ENCODE assay signal across 17 cellular contexts in the genomic region with DNA sequence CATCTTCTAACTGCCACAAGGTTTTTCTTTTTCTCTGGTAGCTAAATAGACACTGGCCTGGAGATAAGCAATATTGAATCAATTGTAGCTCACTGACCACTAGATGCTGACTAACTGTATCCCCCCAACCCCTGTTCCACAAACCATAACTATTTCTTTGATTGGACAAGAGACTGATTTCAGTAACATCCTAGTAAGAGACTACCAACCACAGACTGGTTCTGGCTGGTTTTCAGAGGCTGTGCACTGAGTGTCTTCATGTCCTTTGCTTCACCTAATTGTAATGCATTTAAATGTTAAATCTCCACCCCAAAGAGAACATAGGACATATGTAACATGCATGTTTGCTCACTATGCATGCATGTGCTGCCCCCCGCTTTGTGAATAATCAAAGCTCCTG. TPM values are rescaled to one million over a fixed set of nuclear protein-coding genes. Genes with fewer than 3 reads are reported as not detected.
DNase-seq lines count a peak whose midpoint lies in the region; ATAC-seq and TF ChIP-seq lines count a peak whose summit lies in the region.
"Had no signal": no experiment of that assay in that cellular context is flagged by ENCODE, and none has a peak within 500 bp of the region (broad histone marks: within the 10 kb centered on the region; RNA-seq: fewer than 3 reads in every experiment).

No MANE protein-coding gene starts in this region.

- WGBS in right lobe of liver (ENCODE audit: insufficient coverage, low coverage, low lambda C conversion rate, missing lambda C conversion rate): 88% methylated on average over 1 of the region's 1 CpG

- peak overlapping the region; percentile 93 to 97 (median 94) for H3K4me3 Mint-ChIP-seq in CD4-positive, CD25-positive, alpha-beta regulatory T cell
- peak overlapping the region; percentile 4 for H3K4me3 Mint-ChIP-seq in activated CD4-positive, alpha-beta memory T cell treated with anti-CD3 and anti-CD28 coated beads, Interleukin-2, amount 10 ng/mL, durations not matched to agents 7 days and 5 days
- peak overlapping the region; percentile 10 to 98 (median 94) for H3K4me3 Mint-ChIP-seq in naive thymus-derived CD4-positive, alpha-beta T cell

- no peak for TF ChIP-seq POLR2A in right lobe of liver (IDR thresholded peaks at IDR 0.05)

- 0 out of 2 replicates have a peak, but pooled peaks cover 16% of the 10 kb centered on the region for H4K20me1 ChIP-seq in OCI-LY7 (ENCODE audit: insufficient read depth, low read length)

- CTCF ChIA-PET in activated CD4-positive, alpha-beta memory T cell treated with anti-CD3 and anti-CD28 coated beads, Interleukin-2, amount 10 ng/mL, durations not matched to agents 7 days and 5 days (lab: Charles Lee): interaction anchor here (0.8 to 4.0 kb wide), 6 partner anchors 13 to 210 kb away, joined by 3 to 21 read pairs (median 4); a partner anchor contains a TSS
- CTCF ChIA-PET in naive thymus-derived CD4-positive, alpha-beta T cell (lab: Charles Lee): interaction anchor here (0.6 to 4.8 kb wide), 14 partner anchors 12 to 87 kb away, joined by 3 to 58 read pairs (median 6); no protein-coding TSS in a partner anchor
- CTCF ChIA-PET in OCI-LY7 (lab: Charles Lee; ENCODE audit: unreplicated experiment): no interaction called here

- TF ChIP-seq CTCF in GM12865 (IDR thresholded peaks at IDR 0.05; ENCODE audit: insufficient read depth, low read depth, low read length, missing control alignments) (no peak), right lobe of liver (IDR thresholded peaks at IDR 0.05) (no peak), OCI-LY7 (conservative IDR thresholded peaks at IDR 0.05; ENCODE audit: low read length) (no peak)

- no peaks in the 10 kb centered on the region for H3K9me2 ChIP-seq in OCI-LY7 (ENCODE audit: insufficient read depth, low read length)

- no peak for ATAC-seq in CD4-positive, CD25-positive, alpha-beta regulatory T cell (ENCODE audit: low read depth in 2 of 2)
- no peak for ATAC-seq in naive thymus-derived CD4-positive, alpha-beta T cell
- no peak for ATAC-seq in right lobe of liver
- ATAC-seq: HepG2, right cardiac atrium had no signal

- no peak overlapping the region for H3K4me2 ChIP-seq in OCI-LY7 (ENCODE audit: low read length)

- H3K4me1 Mint-ChIP-seq in CD4-positive, CD25-positive, alpha-beta regulatory T cell: peaks cover 36 to 62% (median 48%) of the 10 kb centered on the region in 4 donors
- peaks cover 55% of the 10 kb centered on the region for H3K4me1 Mint-ChIP-seq in activated CD4-positive, alpha-beta memory T cell treated with anti-CD3 and anti-CD28 coated beads, Interleukin-2, amount 10 ng/mL, durations not matched to agents 7 days and 5 days
- peaks cover 45 to 62% (median 61%) of the 10 kb centered on the region in 7 donors for H3K4me1 Mint-ChIP-seq in naive thymus-derived CD4-positive, alpha-beta T cell

- H3K9me3 Mint-ChIP-seq in CD4-positive, CD25-positive, alpha-beta regulatory T cell: no peaks in the 10 kb centered on the region
- H3K9me3 Mint-ChIP-seq in activated CD4-positive, alpha-beta memory T cell treated with anti-CD3 and anti-CD28 coated beads, Interleukin-2, amount 10 ng/mL, durations not matched to agents 7 days and 5 days: no peaks in the 10 kb centered on the region
- peaks cover 0 to 1% (median 0%) of the 10 kb centered on the region in 11 donors for H3K9me3 Mint-ChIP-seq in naive thymus-derived CD4-positive, alpha-beta T cell

- POLR2A ChIA-PET in activated CD4-positive, alpha-beta memory T cell treated with anti-CD3 and anti-CD28 coated beads, Interleukin-2, amount 10 ng/mL, durations not matched to agents 7 days and 5 days (lab: Charles Lee): interaction anchor here (0.6 to 4.9 kb wide), 11 partner anchors 10 to 461 kb away, joined by 3 to 55 read pairs (median 5); a partner anchor contains a TSS
- POLR2A ChIA-PET in naive thymus-derived CD4-positive, alpha-beta T cell (lab: Charles Lee): interaction anchor here (1.1 to 16.9 kb wide), 11 partner anchors 12 to 86 kb away, joined by 3 to 334 read pairs (median 31); no protein-coding TSS in a partner anchor
- POLR2A ChIA-PET in OCI-LY7 (lab: Charles Lee): interaction anchor here (1.0 kb wide), 1 partner anchor 64 kb away, joined by 3 read pairs; no protein-coding TSS in a partner anchor

- no peaks in the 10 kb centered on the region for H3K9me3 ChIP-seq in CD4-positive, CD25-positive, alpha-beta regulatory T cell (ENCODE audit: control insufficient read depth in 2 of 2, low read length in 2 of 2)
- H3K9me3 ChIP-seq in naive thymus-derived CD4-positive, alpha-beta T cell (ENCODE audit: control insufficient read depth in 2 of 3, low read length in 3 of 3): no peaks in the 10 kb centered on the region
- H3K9me3 ChIP-seq in right lobe of liver (no peaks in the 10 kb centered on the region), OCI-LY7 (ENCODE audit: low read length) (no peaks in the 10 kb centered on the region)
- H3K9me3 ChIP-seq: BE2C, thyroid gland had no signal

- H3K79me2 ChIP-seq in OCI-LY7 (ENCODE audit: insufficient read depth, low read depth, low read length): no peaks in the 10 kb centered on the region

- no peak overlapping the region for H2AFZ ChIP-seq in OCI-LY7 (ENCODE audit: low read length)

- H3K36me3 Mint-ChIP-seq in CD4-positive, CD25-positive, alpha-beta regulatory T cell: peaks cover 1% of the 10 kb centered on the region
- H3K36me3 Mint-ChIP-seq in activated CD4-positive, alpha-beta memory T cell treated with anti-CD3 and anti-CD28 coated beads, Interleukin-2, amount 10 ng/mL, durations not matched to agents 7 days and 5 days (ENCODE audit: low read depth): peaks cover 11% of the 10 kb centered on the region
- H3K36me3 Mint-ChIP-seq in naive thymus-derived CD4-positive, alpha-beta T cell: peaks cover 0 to 11% (median 3%) of the 10 kb centered on the region in 5 donors

- DNase-seq in CD4-positive, CD25-positive, alpha-beta regulatory T cell: peak in 1 of 3 donors; percentile 47
- DNase-seq in GM12865 (ENCODE audit: low read depth) (peak; percentile 22), right lobe of liver (no peak), OCI-LY7 (ENCODE audit: low spot score) (no peak)
- DNase-seq in activated CD4-positive, alpha-beta memory T cell treated with anti-CD3 and anti-CD28 coated beads, Interleukin-2, amount 10 ng/mL, durations not matched to agents 7 days and 5 days: no peak
- DNase-seq in naive thymus-derived CD4-positive, alpha-beta T cell: no peak
- DNase-seq in activated effector memory CD4-positive, alpha-beta T cell treated with Interleukin-2 at 50 U/mL for 16 hours: no peak
- DNase-seq: BE2C; DMS79 treated with DMSO at 0.1 percent for 48 hours; mammary epithelial cell; NCI-H2107; NCI-H526; stimulated activated CD4-positive, alpha-beta T cell treated with anti-CD3 and anti-CD28 coated beads, Interleukin-1b, Interleukin-23, amount 100 ng/mL, for 48 hours; thyroid gland had no signal

- peak overlapping the region; percentile 95 to 97 (median 95) for H3K27ac Mint-ChIP-seq in CD4-positive, CD25-positive, alpha-beta regulatory T cell
- H3K27ac Mint-ChIP-seq in activated CD4-positive, alpha-beta memory T cell treated with anti-CD3 and anti-CD28 coated beads, Interleukin-2, amount 10 ng/mL, durations not matched to agents 7 days and 5 days: peak overlapping the region; percentile 99
- H3K27ac Mint-ChIP-seq in naive thymus-derived CD4-positive, alpha-beta T cell: peak overlapping the region; percentile 91 to 99 (median 95)

- H3K27me3 ChIP-seq in CD4-positive, CD25-positive, alpha-beta regulatory T cell (ENCODE audit: control insufficient read depth, insufficient read depth, low read length): no peaks in the 10 kb centered on the region
- no peaks in the 10 kb centered on the region for H3K27me3 ChIP-seq in naive thymus-derived CD4-positive, alpha-beta T cell (ENCODE audit: control insufficient read depth in 2 of 2, insufficient read depth in 2 of 2, low read length in 2 of 2)
- H3K27me3 ChIP-seq in right lobe of liver: no peaks in the 10 kb centered on the region
- H3K27me3 ChIP-seq: BE2C, cardiac muscle cell, thyroid gland had no signal

- H3K27me3 Mint-ChIP-seq in CD4-positive, CD25-positive, alpha-beta regulatory T cell: no peaks in the 10 kb centered on the region
- no peaks in the 10 kb centered on the region for H3K27me3 Mint-ChIP-seq in activated CD4-positive, alpha-beta memory T cell treated with anti-CD3 and anti-CD28 coated beads, Interleukin-2, amount 10 ng/mL, durations not matched to agents 7 days and 5 days
- no peaks in the 10 kb centered on the region for H3K27me3 Mint-ChIP-seq in naive thymus-derived CD4-positive, alpha-beta T cell

- H3K27ac ChIP-seq in CD4-positive, CD25-positive, alpha-beta regulatory T cell (ENCODE audit: insufficient read depth, low read length, poor library complexity, severe bottlenecking): peak overlapping the region; percentile 87
- H3K27ac ChIP-seq in naive thymus-derived CD4-positive, alpha-beta T cell (ENCODE audit: low read depth, low read length): peak overlapping the region; percentile 86
- H3K27ac ChIP-seq in right lobe of liver (no peak overlapping the region), OCI-LY7 (ENCODE audit: low read depth, low read length, poor library complexity, severe bottlenecking) (no peak overlapping the region)

- H3K4me1 ChIP-seq in CD4-positive, CD25-positive, alpha-beta regulatory T cell (ENCODE audit: control insufficient read depth, insufficient read depth, low read length, poor library complexity, severe bottlenecking): peaks cover 82% of the 10 kb centered on the region
- peaks cover 52 to 56% of the 10 kb centered on the region in 2 donors for H3K4me1 ChIP-seq in naive thymus-derived CD4-positive, alpha-beta T cell (ENCODE audit: control insufficient read depth in 2 of 2, insufficient read depth in 2 of 2, low read length in 2 of 2)
- H3K4me1 ChIP-seq in right lobe of liver: peaks cover 0 to 27% (median 0%) of the 10 kb centered on the region in 4 donors
- peaks cover 28% of the 10 kb centered on the region for H3K4me1 ChIP-seq in OCI-LY7 (ENCODE audit: insufficient read depth, low read length, poor library complexity, severe bottlenecking)
- H3K4me1 ChIP-seq: BE2C had no signal

- H3K36me3 ChIP-seq in CD4-positive, CD25-positive, alpha-beta regulatory T cell (ENCODE audit: control insufficient read depth, insufficient read depth, low read length): no peaks in the 10 kb centered on the region
- H3K36me3 ChIP-seq in naive thymus-derived CD4-positive, alpha-beta T cell (ENCODE audit: control insufficient read depth in 2 of 3, insufficient read depth in 3 of 3, low read length in 3 of 3): peaks cover 0 to 9% (median 0%) of the 10 kb centered on the region in 3 experiments
- no peaks in the 10 kb centered on the region for H3K36me3 ChIP-seq in right lobe of liver
- no peaks in the 10 kb centered on the region for H3K36me3 ChIP-seq in OCI-LY7 (ENCODE audit: insufficient read depth, low read length)
- H3K36me3 ChIP-seq: BE2C, cardiac muscle cell, thyroid gland had no signal

- intact Hi-C loops in naive thymus-derived CD4-positive, alpha-beta T cell (cut with micrococcal nuclease): loop anchor here (5.0 to 10.0 kb wide), 6 partner anchors 438 to 1182 kb away; a partner anchor contains a TSS
- intact Hi-C loops in right lobe of liver (cut with DNase I) (no loop called here), OCI-LY7 (cut with micrococcal nuclease; ENCODE audit: unreplicated experiment) (loop anchor here (10.0 kb wide), 2 partner anchors 178 to 212 kb away; a partner anchor contains a TSS)

- H3K4me3 ChIP-seq in CD4-positive, CD25-positive, alpha-beta regulatory T cell (ENCODE audit: low read depth, low read length): peak overlapping the region; percentile 88
- H3K4me3 ChIP-seq in GM12865 (ENCODE audit: low read depth, low read length): no peak overlapping the region
- H3K4me3 ChIP-seq in naive thymus-derived CD4-positive, alpha-beta T cell (ENCODE audit: low read length): peak overlapping the region; percentile 80
- H3K4me3 ChIP-seq in right lobe of liver: no peak overlapping the region
- H3K4me3 ChIP-seq in OCI-LY7 (ENCODE audit: low read depth, low read length, poor library complexity, severe bottlenecking): no peak overlapping the region
- H3K4me3 ChIP-seq: cardiac muscle cell, thyroid gland had no signal

- no TSS peak for BruUV-seq in OCI-LY7 (replicated peaks; lab: Mats Ljungman, UMichigan)

RNA-seq across cellular contexts. Expression of a gene that starts 3.2 kb away (rescaled TPM):
- 258 TPM for total RNA-seq in CD4-positive, CD25-positive, alpha-beta regulatory T cell
- 10 to 100 TPM; 70.7 to 99.5 (median 72.4) TPM for polyA plus RNA-seq in CD4-positive, CD25-positive, alpha-beta regulatory T cell
- 100 to 1,000 TPM; 115 to 121 TPM for total RNA-seq in activated CD4-positive, alpha-beta memory T cell treated with anti-CD3 and anti-CD28 coated beads, Interleukin-2, amount 10 ng/mL, durations not matched to agents 7 days and 5 days
- 100 to 1,000 TPM; 114 to 253 (median 218) TPM for total RNA-seq in naive thymus-derived CD4-positive, alpha-beta T cell
- 10 to 100 TPM; 71.5 to 84.6 TPM for polyA plus RNA-seq in naive thymus-derived CD4-positive, alpha-beta T cell
- total RNA-seq in right lobe of liver (10 to 100 TPM; 12.7 to 30.5 (median 20.5) TPM), OCI-LY7 (2022) (8.3 and 8.7 TPM in 2 replicates)
- 2.3 and 8.5 TPM in 2 replicates for total RNA-seq in OCI-LY7 (2014; rRNA removed; shearing (Covaris generic))

Comparison
In these comparisons a context has a peak if more than half of its experiments do, and no peak if none do; other contexts are left out.
1. H3K27ac ChIP-seq: peak in CD4-positive, CD25-positive, alpha-beta regulatory T cell (single experiment) and naive thymus-derived CD4-positive, alpha-beta T cell (single experiment); none in right lobe of liver (0 of 3) and OCI-LY7 (single experiment).
2. H3K4me3 ChIP-seq: peak in CD4-positive, CD25-positive, alpha-beta regulatory T cell (single experiment) and naive thymus-derived CD4-positive, alpha-beta T cell (single experiment); none in GM12865 (single experiment), right lobe of liver (0 of 3) and OCI-LY7 (single experiment).
3. H3K4me3 Mint-ChIP-seq: peak in every context shown above with its lines; median percentile 94 in CD4-positive, CD25-positive, alpha-beta regulatory T cell; 94 in naive thymus-derived CD4-positive, alpha-beta T cell; 4 in activated CD4-positive, alpha-beta memory T cell treated with anti-CD3 and anti-CD28 coated beads, Interleukin-2, amount 10 ng/mL, durations not matched to agents 7 days and 5 days.
4. intact Hi-C loops: an anchor here in naive thymus-derived CD4-positive, alpha-beta T cell (5.0 to 10.0 kb wide) and OCI-LY7 (10.0 kb wide); none called in right lobe of liver.
5. Peak in every context shown above with its lines, with median percentiles within 50 percentile points of each other: H3K27ac Mint-ChIP-seq.